23 cellular contexts compared by ENCODE assay signal in the genomic region with DNA sequence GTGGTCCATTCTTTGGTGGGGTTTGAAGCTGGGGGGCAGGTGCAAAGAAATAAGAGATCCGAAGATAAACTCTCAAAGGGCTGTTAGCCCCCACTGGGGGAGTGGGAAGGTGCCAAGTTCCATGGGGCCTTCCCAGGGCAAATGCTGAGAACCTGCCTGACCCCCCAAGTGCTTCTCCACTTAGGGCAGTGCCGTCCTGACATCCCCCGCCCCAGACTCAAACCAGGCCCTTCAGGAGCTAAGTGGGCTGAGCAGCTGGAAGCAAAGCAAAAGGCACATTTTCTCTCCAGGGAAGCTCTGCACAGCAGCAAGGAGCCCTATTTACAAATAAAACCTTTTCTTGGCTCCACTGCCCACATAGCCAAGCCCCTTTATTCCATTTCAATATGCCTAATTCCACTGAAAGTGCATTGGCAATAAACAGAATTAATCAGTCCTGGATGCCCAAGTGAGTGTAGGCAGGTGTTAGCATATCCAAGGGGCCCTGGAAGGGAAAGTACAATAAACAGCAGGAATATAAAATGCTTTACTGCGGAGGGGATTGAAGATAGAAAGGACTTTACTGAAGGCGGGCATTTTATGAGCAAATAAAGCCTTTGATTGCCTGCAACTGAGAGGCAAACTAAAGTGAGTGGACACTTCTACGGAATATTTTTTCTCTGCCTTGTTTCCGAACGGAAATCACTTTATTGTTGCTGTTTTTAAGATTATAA. TPM values are rescaled to one million over a fixed set of nuclear protein-coding genes. Genes with fewer than 3 reads are reported as not detected.
DNase-seq lines count a peak whose midpoint lies in the region; ATAC-seq and TF ChIP-seq lines count a peak whose summit lies in the region.
"Had no signal": no experiment of that assay in that cellular context is flagged by ENCODE, and none has a peak within 500 bp of the region (broad histone marks: within the 10 kb centered on the region; RNA-seq: fewer than 3 reads in every experiment).

No MANE protein-coding gene starts in this region.

- ATAC-seq in mucosa of descending colon (peak; percentile 78), HG03378 (IDR thresholded peaks at IDR 0.05; ENCODE audit: unreplicated experiment) (no peak), omental fat pad (ENCODE audit: low FRiP score) (no peak)
- ATAC-seq: activated naive CD4-positive, alpha-beta T cell treated with anti-CD3 and anti-CD28 coated beads, Interleukin-2, amount 50 U/mL, for 72 hours; heart right ventricle; K562; naive thymus-derived CD4-positive, alpha-beta T cell had no signal

- no peak overlapping the region for H2BK120ac ChIP-seq in H9 (ENCODE audit: low read depth, low read length, poor library complexity, severe bottlenecking)

- H3K36me3 Mint-ChIP-seq in H9 (ENCODE audit: insufficient read depth in 1 of 3, low read depth in 3 of 3) = peaks cover 0 to 2% (median 0%) of the 10 kb centered on the region in 3 experiments; a peak in 2 of 7 replicates
- H3K36me3 Mint-ChIP-seq: activated naive CD4-positive, alpha-beta T cell treated with anti-CD3 and anti-CD28 coated beads, Interleukin-2, amount 50 U/mL, for 72 hours; naive thymus-derived CD4-positive, alpha-beta T cell; type B pancreatic cell had no signal

- DNase-seq in H9 (peak; percentile 22), NCI-H146 (lab: John Stamatoyannopoulos, UW) (peak; percentile 62), NCI-H69 (lab: John Stamatoyannopoulos, UW) (peak; percentile 88), mucosa of descending colon (no peak), breast epithelium (ENCODE audit: low spot score in 2 of 2) (no peak), AML-193 (lab: John Stamatoyannopoulos, UW) (no peak), omental fat pad (ENCODE audit: low spot score) (no peak)
- DNase-seq: activated CD4-positive, alpha-beta T cell treated with anti-CD3 and anti-CD28 coated beads for 48 hours; activated effector memory CD4-positive, alpha-beta T cell treated with Interleukin-2 at 50 U/mL for 16 hours; amygdala; foreskin melanocyte; heart right ventricle; naive thymus-derived CD4-positive, alpha-beta T cell; NCI-H1048; NCI-H774; stimulated activated CD4-positive, alpha-beta T cell treated with anti-CD3 and anti-CD28 coated beads, Interleukin-15, amount 100 ng/mL, for 24 hours; stimulated activated naive B cell treated with anti-CD40 and anti-IgM and Interleukin-4, amounts not matched to agents 10 μg/mL and 1 μg/mL and 100 μg/mL, for 72 hours; WERI-Rb-1 had no signal

- H3K79me2 ChIP-seq in H9 (ENCODE audit: insufficient read depth, low read length) = no peaks in the 10 kb centered on the region

- H3K23me2 ChIP-seq in H9 (ENCODE audit: insufficient read length, low read depth, low read length, poor library complexity, severe bottlenecking) = no peaks in the 10 kb centered on the region

- no CpG with 5 or more reads among the region's 8 CpGs for WGBS in H9 (ENCODE audit: extremely low coverage, insufficient read length, low lambda C conversion rate)

- no peaks in the 10 kb centered on the region for H4K20me1 ChIP-seq in H9 (ENCODE audit: control insufficient read depth, insufficient read depth, insufficient read length)

- H3K9ac ChIP-seq in H9 (ENCODE audit: extremely low read depth, insufficient read length, low read length) = no peak overlapping the region

- no peak overlapping the region for H3K27ac ChIP-seq in H9 (ENCODE audit: insufficient read length, low read depth, low read length)
- no peak overlapping the region for H3K27ac ChIP-seq in breast epithelium
- H3K27ac ChIP-seq: heart right ventricle, WERI-Rb-1 had no signal

- H2BK5ac ChIP-seq in H9 (ENCODE audit: insufficient read length, low read length) = no peak overlapping the region

- H3K27ac Mint-ChIP-seq in H9 = no peak overlapping the region
- H3K27ac Mint-ChIP-seq: activated naive CD4-positive, alpha-beta T cell treated with anti-CD3 and anti-CD28 coated beads, Interleukin-2, amount 50 U/mL, for 72 hours; mesothelial cell of epicardium; naive thymus-derived CD4-positive, alpha-beta T cell; stimulated activated naive B cell treated with anti-CD40 and anti-IgM and Interleukin-4, amounts not matched to agents 10 μg/mL and 1 μg/mL and 100 μg/mL, for 72 hours; type B pancreatic cell had no signal

- H3K79me1 ChIP-seq in H9 (ENCODE audit: insufficient read depth, low read depth, low read length, poor library complexity, severe bottlenecking) = no peaks in the 10 kb centered on the region

- no peak overlapping the region for H3K4me3 ChIP-seq in mucosa of descending colon
- no peak overlapping the region for H3K4me3 ChIP-seq in breast epithelium
- H3K4me3 ChIP-seq: heart right ventricle, K562 had no signal

- TF ChIP-seq CTCF in H9 (conservative IDR thresholded peaks at IDR 0.05) = no peak
- no peak for TF ChIP-seq CTCF in mucosa of descending colon (IDR thresholded peaks at IDR 0.05)
- TF ChIP-seq CTCF in breast epithelium (IDR thresholded peaks at IDR 0.05) = no peak
- no peak for TF ChIP-seq CTCF in omental fat pad (IDR thresholded peaks at IDR 0.05)

- peaks cover 11% of the 10 kb centered on the region for H3K27me3 Mint-ChIP-seq in H9 (ENCODE audit: low read depth)
- H3K27me3 Mint-ChIP-seq: type B pancreatic cell had no signal

- no peaks in the 10 kb centered on the region for H3K36me3 ChIP-seq in mucosa of descending colon (ENCODE audit: low read depth)
- H3K36me3 ChIP-seq in breast epithelium = no peaks in the 10 kb centered on the region
- H3K36me3 ChIP-seq: heart right ventricle had no signal

- H3K4me3 Mint-ChIP-seq in H9 = no peak overlapping the region
- H3K4me3 Mint-ChIP-seq: mesothelial cell of epicardium; naive thymus-derived CD4-positive, alpha-beta T cell; stimulated activated naive B cell treated with anti-CD40 and anti-IgM and Interleukin-4, amounts not matched to agents 10 μg/mL and 1 μg/mL and 100 μg/mL, for 72 hours; type B pancreatic cell had no signal

- no peak overlapping the region for H2BK15ac ChIP-seq in H9 (ENCODE audit: low read depth, low read length)

- no peak for TF ChIP-seq POLR2A in breast epithelium (IDR thresholded peaks at IDR 0.05)

- no peak overlapping the region for H4K5ac ChIP-seq in H9 (ENCODE audit: insufficient read length, low read depth, low read length)

- H4K91ac ChIP-seq in H9 (ENCODE audit: insufficient read length, low read depth, low read length) = no peak overlapping the region

- H3K9me3 ChIP-seq in H9 (ENCODE audit: control insufficient read depth, low read depth, low read length) (no peaks in the 10 kb centered on the region), mucosa of descending colon (no peaks in the 10 kb centered on the region), breast epithelium (no peaks in the 10 kb centered on the region)

- no peak overlapping the region for H3K4me2 ChIP-seq in H9 (ENCODE audit: insufficient read depth, insufficient read length, low read length)

- no peak overlapping the region for H2BK20ac ChIP-seq in H9 (ENCODE audit: low read depth, low read length, poor library complexity, severe bottlenecking)

- H3K18ac ChIP-seq in H9 (ENCODE audit: insufficient read length, low read depth, low read length) = no peak overlapping the region

- no peak overlapping the region for H3K4ac ChIP-seq in H9 (ENCODE audit: low read depth, low read length)

- intact Hi-C loops in mucosa of descending colon (cut with DNase I, micrococcal nuclease) = no loop called here
- intact Hi-C loops in breast epithelium (cut with DNase I; ENCODE audit: low total_unique reads) = no loop called here

- H3T11ph ChIP-seq in H9 (ENCODE audit: low read length) = no peak overlapping the region

- H2BK12ac ChIP-seq in H9 (ENCODE audit: insufficient read length, low read depth, low read length) = no peak overlapping the region

- H3K27me3 ChIP-seq in H9 (ENCODE audit: insufficient read depth, low read length) (no peaks in the 10 kb centered on the region), breast epithelium (no peaks in the 10 kb centered on the region)

- no peaks in the 10 kb centered on the region for H3K9me3 Mint-ChIP-seq in H9
- H3K9me3 Mint-ChIP-seq: activated naive CD4-positive, alpha-beta T cell treated with anti-CD3 and anti-CD28 coated beads, Interleukin-2, amount 50 U/mL, for 72 hours; mesothelial cell of epicardium; naive thymus-derived CD4-positive, alpha-beta T cell; stimulated activated naive B cell treated with anti-CD40 and anti-IgM and Interleukin-4, amounts not matched to agents 10 μg/mL and 1 μg/mL and 100 μg/mL, for 72 hours; type B pancreatic cell had no signal

- H3K4me1 Mint-ChIP-seq in H9 = peaks cover 24 to 29% of the 10 kb centered on the region in 2 experiments
- H3K4me1 Mint-ChIP-seq: mesothelial cell of epicardium had no signal

- H2AK5ac ChIP-seq in H9 (ENCODE audit: insufficient read length, low read length) = no peak overlapping the region

- no peak overlapping the region for H4K8ac ChIP-seq in H9 (replicated peaks; ENCODE audit: insufficient read length, low read depth, low read length)

- no peak overlapping the region for H2AFZ ChIP-seq in H9 (ENCODE audit: low read length)

- peaks cover 5% of the 10 kb centered on the region; the same call in 1 of the 2 replicates for H3K4me1 ChIP-seq in H9 (ENCODE audit: insufficient read depth, low read length)
- no peaks in the 10 kb centered on the region for H3K4me1 ChIP-seq in mucosa of descending colon (ENCODE audit: low read depth)
- H3K4me1 ChIP-seq in breast epithelium = no peaks in the 10 kb centered on the region
- H3K4me1 ChIP-seq: heart right ventricle had no signal

- H3K23ac ChIP-seq in H9 (ENCODE audit: insufficient read length, low read depth, low read length) = no peak overlapping the region

- no peak overlapping the region for H3K14ac ChIP-seq in H9 (ENCODE audit: insufficient read depth, low read length)

- no peak overlapping the region for H3K56ac ChIP-seq in H9 (ENCODE audit: insufficient read length, low read depth, low read length)

RNA-seq across cellular contexts. Expression of a gene that starts 44.6 kb away (rescaled TPM):
- total RNA-seq in H9 (2021) (2.2 and 2.3 TPM in 2 replicates), mucosa of descending colon (10 to 100 TPM in 1 of 3 donors, 1 to 10 TPM in 2; 2.8 to 19.1 (median 4.7) TPM), breast epithelium (10 to 100 TPM in 2 of 3 donors, 1 to 10 TPM in 1; 2.4 to 16.4 (median 15.1) TPM), omental fat pad (10 to 100 TPM in 1 of 4 donors, 1 to 10 TPM in 3; 3.0 to 15.5 (median 6.6) TPM)

Comparison
In these comparisons a context has a peak if more than half of its experiments do, and no peak if none do; other contexts are left out.
1. DNase-seq: peak in H9 (single experiment), NCI-H146 (single experiment) and NCI-H69 (single experiment); none in mucosa of descending colon (0 of 3), breast epithelium (0 of 2), AML-193 (0 of 2) and omental fat pad (single experiment).